9 cellular contexts compared by ENCODE assay signal in the genomic region with DNA sequence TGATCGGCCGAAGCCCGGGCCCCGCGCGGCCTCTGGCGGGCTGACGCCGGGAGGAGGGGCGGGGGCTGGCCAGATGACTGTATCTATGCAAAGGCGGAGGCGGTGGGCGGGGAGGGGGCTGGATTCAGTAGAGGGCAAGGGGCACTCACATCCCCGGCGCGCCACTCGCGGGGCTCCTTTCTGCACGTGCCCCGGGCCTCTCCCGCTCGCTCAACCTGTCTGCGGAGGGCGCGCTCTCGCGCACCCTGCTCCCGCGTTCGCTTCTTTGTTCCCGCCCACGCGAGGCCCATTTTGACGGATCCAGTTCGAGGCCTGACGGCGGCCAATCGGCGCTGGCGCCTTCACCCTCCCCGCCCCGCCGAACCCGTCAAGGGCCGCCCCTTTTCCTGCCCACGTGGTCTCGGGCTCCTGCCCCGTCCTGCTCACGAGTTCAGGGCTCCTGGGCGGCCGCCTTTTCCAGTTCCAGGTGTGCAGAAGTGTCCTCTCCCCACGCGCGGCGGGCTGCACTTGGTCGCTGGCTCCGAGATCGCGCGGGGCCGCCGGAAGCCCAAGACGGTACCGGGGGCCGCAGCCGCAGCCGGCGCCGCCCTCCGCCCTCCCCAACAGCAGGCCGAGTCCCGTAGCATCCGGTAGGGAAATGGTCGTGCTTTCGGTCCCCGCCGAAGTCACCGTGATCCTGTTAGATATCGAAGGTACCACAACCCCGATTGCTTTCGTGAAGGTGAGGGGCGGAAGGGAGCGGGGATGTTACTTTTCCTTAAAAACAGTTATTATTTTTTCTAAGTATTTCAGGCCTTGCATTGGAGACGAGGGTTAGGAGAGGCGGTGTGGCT. TPM values are rescaled to one million over a fixed set of nuclear protein-coding genes. Genes with fewer than 3 reads are reported as not detected.
A peak's percentile ranks its signal among the peaks of the same experiment; 100 is the strongest.
DNase-seq lines count a peak whose midpoint lies in the region; ATAC-seq, FAIRE-seq and TF ChIP-seq lines count a peak whose summit lies in the region.
"Had no signal": no experiment of that assay in that cellular context is flagged by ENCODE, and none has a peak within 500 bp of the region (broad histone marks: within the 10 kb centered on the region; RNA-seq: fewer than 3 reads in every experiment).

A gene (plus strand): TSS at position 398 of the 833 bp plus-strand sequence. CDS start 240 bp downstream, at position 638.
A gene (minus strand): TSS at position 270 of the 833 bp plus-strand sequence. CDS start 772 bp downstream, outside the sequence.

- H3K27ac ChIP-seq in kidney (ENCODE audit: low read depth in 2 of 2, low read length in 2 of 2), result peak within 1 kb of the TSS; percentile 97 to 100

- ATAC-seq in GM19035 (IDR thresholded peaks at IDR 0.05; ENCODE audit: unreplicated experiment) (peak; percentile 78), HG03354 (IDR thresholded peaks at IDR 0.05; ENCODE audit: poor library complexity, severe bottlenecking, unreplicated experiment) (peak; percentile 76)
- ATAC-seq in activated CD4-positive, CD25-positive, alpha-beta regulatory T cell treated with anti-CD3 and anti-CD28 coated beads, Interleukin-2, amount 50 U/mL, for 24 hours, result peak; percentile 73 to 75

- FAIRE-seq in kidney (lab: Jason Lieb, UNC), result peak; percentile 41
- FAIRE-seq: endometrium had no signal

- intact Hi-C loops in kidney (cut with DNase I), result no loop called here

- DNase-seq in AG09319 (ENCODE audit: extremely low read depth, low read depth) (peak; percentile 83), NCI-H446 treated with DMSO at 0.1 percent for 48 hours (lab: John Stamatoyannopoulos, UW) (peak; percentile 94), cerebellar cortex (ENCODE audit: low spot score) (peak; percentile 96), kidney (peak; percentile 98)
- peak; percentile 100 for DNase-seq in stimulated activated CD4-positive, alpha-beta T cell treated with anti-CD3 and anti-CD28 coated beads, Interleukin-15, amount 100 ng/mL, for 24 hours

- no peak; the same call in 1 of the 2 replicates for TF ChIP-seq CTCF in AG09319 (IDR thresholded peaks at IDR 0.05; ENCODE audit: low read depth, low read length)
- TF ChIP-seq CTCF in kidney (IDR thresholded peaks at IDR 0.05; ENCODE audit: borderline replicate concordance, extremely low read depth, insufficient read depth), result no peak

- peaks cover 8 to 16% of the 10 kb centered on the region in 2 donors for H3K36me3 ChIP-seq in kidney (ENCODE audit: control insufficient read depth in 1 of 2, insufficient read depth in 2 of 2, low read length in 2 of 2)

- H3K9ac ChIP-seq in kidney (ENCODE audit: low read length in 2 of 2), result peak within 1 kb of the TSS; percentile 90 to 99

- H3K4me3 ChIP-seq in kidney (ENCODE audit: low read length in 2 of 2), result peak within 1 kb of the TSS; percentile 98 to 99

- H3K9me3 ChIP-seq in kidney (ENCODE audit: control insufficient read depth in 1 of 2, low read length in 2 of 2), result no peaks in the 10 kb centered on the region

- peaks cover 12 to 19% of the 10 kb centered on the region in 2 donors for H3K4me1 ChIP-seq in kidney (ENCODE audit: control insufficient read depth in 1 of 2, insufficient read depth in 1 of 2, low read depth in 1 of 2, low read length in 2 of 2)

RNA-seq across cellular contexts. Expression of the first gene that starts in this region (rescaled TPM):
- total RNA-seq in kidney, result 30.3 TPM
- polyA plus RNA-seq in kidney (ENCODE audit: insufficient read depth, low read depth, low replicate concordance), result 36.0 TPM

RNA-seq across cellular contexts. Expression of the second gene that starts in this region (rescaled TPM):
- total RNA-seq in kidney, result 263 TPM
- polyA plus RNA-seq in kidney (ENCODE audit: insufficient read depth, low read depth, low replicate concordance), result 135 TPM

Comparison
In these comparisons a context has a peak if more than half of its experiments do, and no peak if none do; other contexts are left out.
1. Peak in every context shown above with its lines: DNase-seq, ATAC-seq, H3K4me3 ChIP-seq and H3K27ac ChIP-seq.